In the genomic region with DNA sequence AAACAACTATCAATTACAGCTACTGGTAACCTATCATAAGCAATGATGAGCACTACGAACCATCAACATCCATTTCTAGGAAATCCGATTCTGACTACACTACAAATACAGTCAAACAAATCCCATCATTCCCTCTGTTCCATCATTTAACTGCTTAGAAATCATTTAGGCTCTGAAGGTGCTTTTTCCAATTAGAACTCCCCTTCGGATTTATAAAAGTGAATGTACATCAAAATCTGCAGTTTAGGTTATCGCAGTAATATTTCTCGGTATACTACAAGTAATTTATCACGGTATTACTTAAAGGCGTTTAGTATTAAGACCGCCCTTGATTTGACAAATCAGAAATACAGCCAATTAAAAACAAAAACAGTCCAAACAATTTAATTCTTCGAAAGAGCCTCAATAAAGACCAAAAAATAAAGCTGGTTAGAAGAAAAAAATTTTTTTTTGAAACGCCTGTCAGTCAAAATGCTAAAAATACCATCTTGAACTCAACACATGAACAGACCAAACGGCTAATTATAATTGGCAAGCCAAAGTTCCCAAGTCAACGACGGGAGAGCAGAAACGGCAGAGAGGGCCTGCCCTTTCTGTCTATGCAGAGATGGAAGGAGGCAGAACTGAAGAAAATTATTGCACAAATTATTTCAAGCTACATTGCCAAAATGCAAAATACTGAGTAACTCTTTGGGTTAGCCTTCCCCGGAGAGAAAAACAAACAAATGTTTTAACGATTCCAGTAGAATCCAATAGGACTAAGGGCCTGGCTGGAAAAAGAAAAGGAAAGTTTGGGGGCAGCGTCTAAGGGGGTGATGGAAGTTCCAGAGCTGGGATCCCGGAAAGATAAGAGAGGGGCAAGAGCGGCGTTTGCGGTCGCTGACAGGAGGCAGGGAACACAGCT, we compare ENCODE assay signal across 8 cellular contexts. TPM values are rescaled to one million over a fixed set of nuclear protein-coding genes. Genes with fewer than 3 reads are reported as not detected.
DNase-seq lines count a peak whose midpoint lies in the region; ATAC-seq and TF ChIP-seq lines count a peak whose summit lies in the region.

No MANE protein-coding gene starts in this region.

- peaks cover 0 to 10% (median 3%) of the 10 kb centered on the region in 4 donors for H3K4me1 ChIP-seq in Peyer's patch
- peaks cover 53% of the 10 kb centered on the region for H3K4me1 ChIP-seq in lower lobe of right lung
- H3K4me1 ChIP-seq in tibial nerve: peaks cover 0 to 55% (median 17%) of the 10 kb centered on the region in 4 donors

- intact Hi-C loops in lower lobe of right lung (cut with DNase I): no loop called here

- H3K27me3 ChIP-seq in Peyer's patch (no peaks in the 10 kb centered on the region), lower lobe of right lung (ENCODE audit: low read depth) (no peaks in the 10 kb centered on the region), tibial nerve (no peaks in the 10 kb centered on the region)

- ATAC-seq in lower lobe of right lung (peak in 1 of 2 donors; percentile 45), HG03342 (IDR thresholded peaks at IDR 0.05; ENCODE audit: unreplicated experiment) (no peak), GM18909 (IDR thresholded peaks at IDR 0.05; ENCODE audit: poor library complexity, unreplicated experiment) (no peak)

- peak overlapping the region; percentile 91 to 98 (median 96) for H3K27ac ChIP-seq in Peyer's patch
- H3K27ac ChIP-seq in coronary artery: peak overlapping the region; percentile 94 to 97
- H3K27ac ChIP-seq in lower lobe of right lung: peak overlapping the region; percentile 90
- H3K27ac ChIP-seq in tibial nerve: peak overlapping the region; percentile 78 to 99 (median 98)

- H3K4me3 ChIP-seq in Peyer's patch: peak overlapping the region; percentile 81 to 91 (median 89)
- peak overlapping the region; percentile 85 for H3K4me3 ChIP-seq in coronary artery
- peak overlapping the region; percentile 63 for H3K4me3 ChIP-seq in lower lobe of right lung
- peak overlapping the region; percentile 51 to 93 (median 80) for H3K4me3 ChIP-seq in tibial nerve

- 6 to 9% methylated on average over 22 of the region's 22 CpGs for WGBS in tibial nerve, 2 donors

- in situ Hi-C loops in Caki2 (cut with HindIII; ENCODE audit: low pct_unique_long_range_greater_than_20kb, low sequenced_read_pairs): no loop called here

- TF ChIP-seq POLR2A in Peyer's patch (IDR thresholded peaks at IDR 0.05): no peak
- no peak for TF ChIP-seq POLR2A in tibial nerve (IDR thresholded peaks at IDR 0.05)

- no peak for TF ChIP-seq EP300 in tibial nerve (IDR thresholded peaks at IDR 0.05)

- no peaks in the 10 kb centered on the region for H3K9me3 ChIP-seq in Peyer's patch
- no peaks in the 10 kb centered on the region for H3K9me3 ChIP-seq in lower lobe of right lung
- H3K9me3 ChIP-seq in tibial nerve: no peaks in the 10 kb centered on the region

- TF ChIP-seq CTCF in Peyer's patch (IDR thresholded peaks at IDR 0.05) (peak in 1 of 6 experiments; percentile 4), coronary artery (IDR thresholded peaks at IDR 0.05) (no peak), lower lobe of right lung (IDR thresholded peaks at IDR 0.05) (no peak), tibial nerve (IDR thresholded peaks at IDR 0.05) (no peak)

- DNase-seq in Caki2 (ENCODE audit: low read depth) (peak; percentile 42), HT-29 (ENCODE audit: low spot score) (peak; percentile 61), Peyer's patch (no peak), coronary artery (ENCODE audit: low spot score) (no peak), lower lobe of right lung (no peak), tibial nerve (ENCODE audit: low spot score in 2 of 2) (no peak)

- H3K36me3 ChIP-seq in Peyer's patch (no peaks in the 10 kb centered on the region), lower lobe of right lung (no peaks in the 10 kb centered on the region), tibial nerve (no peaks in the 10 kb centered on the region)

RNA-seq across cellular contexts. Expression of a gene that starts 1.2 kb away (rescaled TPM):
- total RNA-seq in Caki2 (2014; rRNA removed; shearing (Covaris generic); ENCODE audit: low replicate concordance): 14.8 and 17.5 TPM in 2 replicates
- total RNA-seq in HT-29 (2014; rRNA removed; shearing (Covaris generic)): 8.5 and 10.6 TPM in 2 replicates
- total RNA-seq in Peyer's patch (10 to 100 TPM; 16.6 to 24.8 (median 20.9) TPM), lower lobe of right lung (26.7 TPM), tibial nerve (10 to 100 TPM; 19.8 to 24.0 (median 22.2) TPM)

Comparison
In these comparisons a context has a peak if more than half of its experiments do, and no peak if none do; other contexts are left out.
1. DNase-seq: peak in Caki2 (single experiment) and HT-29 (single experiment); none in Peyer's patch (0 of 3), coronary artery (single experiment), lower lobe of right lung (single experiment) and tibial nerve (0 of 2).
2. Peak in every context shown above with its lines, with median percentiles within 50 percentile points of each other: H3K27ac ChIP-seq and H3K4me3 ChIP-seq.